2 cellular contexts compared by ENCODE assay signal in genomic region chr6:22784611-22785010, GRCh38.
TF ChIP-seq lines count a peak whose summit lies in the region.

No MANE protein-coding gene starts in this region.

TF ChIP-seq in SK-N-SH treated with all-trans-retinoic acid at 6 μM for 48 hours, 23 proteins besides CTCF, POLR2A, EP300 and RAD21:
- TF ChIP-seq CREB5 (CRISPR knock-in tag; IDR thresholded peaks at IDR 0.05; ENCODE audit: low read depth) (no peak), CSRNP3 (CRISPR knock-in tag; IDR thresholded peaks at IDR 0.05) (no peak), SNAI2 (CRISPR knock-in tag; IDR thresholded peaks at IDR 0.05) (no peak), POU6F1 (CRISPR knock-in tag; IDR thresholded peaks at IDR 0.05; ENCODE audit: borderline replicate concordance, low read depth) (no peak), ZFP3 (CRISPR knock-in tag; IDR thresholded peaks at IDR 0.05) (no peak), PATZ1 (CRISPR knock-in tag; IDR thresholded peaks at IDR 0.05; ENCODE audit: borderline replicate concordance) (no peak), GLIS3 (CRISPR knock-in tag; IDR thresholded peaks at IDR 0.05) (no peak), TOX (CRISPR knock-in tag; IDR thresholded peaks at IDR 0.05; ENCODE audit: borderline replicate concordance) (no peak), ZNF8 (CRISPR knock-in tag; IDR thresholded peaks at IDR 0.05) (no peak), CSDC2 (CRISPR knock-in tag; IDR thresholded peaks at IDR 0.05) (no peak), PPARA (CRISPR knock-in tag; IDR thresholded peaks at IDR 0.05; ENCODE audit: borderline replicate concordance) (no peak), ESRRG (CRISPR knock-in tag; IDR thresholded peaks at IDR 0.05) (no peak), BACH2 (CRISPR knock-in tag; IDR thresholded peaks at IDR 0.05; ENCODE audit: borderline replicate concordance) (no peak), ISL1 (CRISPR knock-in tag; IDR thresholded peaks at IDR 0.05) (no peak), ZNF565 (CRISPR knock-in tag; conservative IDR thresholded peaks at IDR 0.05; ENCODE audit: low read depth) (no peak), ZNF70 (CRISPR knock-in tag; IDR thresholded peaks at IDR 0.05) (no peak), TSHZ2 (CRISPR knock-in tag; IDR thresholded peaks at IDR 0.05) (no peak), ZFP30 (CRISPR knock-in tag; IDR thresholded peaks at IDR 0.05) (no peak)

TF ChIP-seq in SK-N-SH, 30 proteins besides CTCF, POLR2A, EP300 and RAD21 (continued from another document):
- TF ChIP-seq IRF3 (IDR thresholded peaks at IDR 0.05; ENCODE audit: low read depth, low read length) (no peak), TEAD4 (IDR thresholded peaks at IDR 0.05; ENCODE audit: borderline replicate concordance, insufficient read depth) (no peak), GATA2 (CRISPR knock-in tag; IDR thresholded peaks at IDR 0.05) (no peak), POLR2AphosphoS5 (IDR thresholded peaks at IDR 0.05; ENCODE audit: low read depth, low read length) (no peak), PBX3 (IDR thresholded peaks at IDR 0.05) (no peak), NFIC (IDR thresholded peaks at IDR 0.05; ENCODE audit: borderline replicate concordance) (no peak), FOXJ3 (CRISPR knock-in tag; IDR thresholded peaks at IDR 0.05) (no peak), USF2 (IDR thresholded peaks at IDR 0.05; ENCODE audit: borderline replicate concordance, low read depth, low read length) (no peak), MAX (IDR thresholded peaks at IDR 0.05; ENCODE audit: low read depth) (no peak), ELF1 (IDR thresholded peaks at IDR 0.05) (no peak), TCF12 (IDR thresholded peaks at IDR 0.05) (no peak), RFX5 (IDR thresholded peaks at IDR 0.05; ENCODE audit: low read length) (no peak)
TF ChIP-seq in SK-N-SH: peak in this region for 0.
